In the genomic region with DNA sequence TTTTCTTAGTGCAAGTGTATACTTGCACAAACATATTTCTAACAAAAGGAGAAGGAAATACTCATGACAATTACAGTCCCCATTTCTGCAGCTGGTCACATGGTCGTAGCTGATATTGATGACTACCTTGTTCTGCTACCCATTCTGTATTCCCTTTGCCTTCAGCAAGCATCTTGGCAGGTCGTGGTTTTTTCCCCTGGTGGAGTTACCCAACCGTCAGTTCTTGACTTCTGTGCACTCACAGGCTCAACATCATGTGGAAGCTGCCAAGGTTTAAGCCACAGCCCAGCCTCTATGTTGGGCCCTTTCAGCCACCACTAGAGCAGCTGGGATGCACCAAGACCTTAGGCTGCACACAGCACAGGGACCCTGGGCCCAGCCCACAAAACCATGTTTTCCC, we compare ENCODE assay signal across 28 cellular contexts. TPM values are rescaled to one million over a fixed set of nuclear protein-coding genes. Genes with fewer than 3 reads are reported as not detected.
"Had no signal": no experiment of that assay in that cellular context is flagged by ENCODE, and none has a peak within 500 bp of the region (broad histone marks: within the 10 kb centered on the region; RNA-seq: fewer than 3 reads in every experiment).

No MANE protein-coding gene starts in this region.

- H3K79me2 ChIP-seq: parathyroid adenoma had no signal

- H3K27me3 ChIP-seq: brain microvascular endothelial cell, spleen, testis, transverse colon had no signal

- H3K4me3 ChIP-seq: lung, SK-N-MC, spleen, testis, transverse colon had no signal

- H3K9me3 ChIP-seq: spleen, testis, transverse colon had no signal

- H3K9ac ChIP-seq: parathyroid adenoma had no signal

- DNase-seq: activated CD4-positive, alpha-beta memory T cell treated with anti-CD3 and anti-CD28 coated beads, Interleukin-2, amount 10 ng/mL, durations not matched to agents 7 days and 5 days; activated CD4-positive, alpha-beta T cell treated with anti-CD3 and anti-CD28 coated beads, Interleukin-2, amount 10 ng/mL, durations not matched to agents 7 days and 5 days; activated CD4-positive, CD25-positive, alpha-beta regulatory T cell treated with anti-CD3 and anti-CD28 coated beads, Interleukin-2, amount 50 U/mL, for 72 hours; activated CD8-positive, alpha-beta memory T cell treated with anti-CD3 and anti-CD28 coated beads, Interleukin-2, amount 50 U/mL, for 48 hours; activated gamma-delta T cell; activated naive CD4-positive, alpha-beta T cell treated with anti-CD3 and anti-CD28 coated beads, Interleukin-2, amount 10 ng/mL, durations not matched to agents 7 days and 5 days; activated naive CD8-positive, alpha-beta T cell treated with anti-CD3 and anti-CD28 coated beads, Interleukin-2, amount 10 ng/mL, durations not matched to agents 7 days and 5 days; activated T-cell treated with anti-CD3 and anti-CD28 coated beads, Interleukin-2, amount 50 U/mL, for 24 hours; amniotic stem cell; brain microvascular endothelial cell; caudate nucleus; effector CD8-positive, alpha-beta T cell; foreskin fibroblast; head of caudate nucleus; hypothalamus; immature natural killer cell; kidney glomerular epithelial cell; naive thymus-derived CD4-positive, alpha-beta T cell; spleen; stimulated activated naive CD4-positive, alpha-beta T cell treated with Interleukin-2 at 50 U/mL for 16 hours; T-helper 9 cell; testis; transverse colon had no signal

- H3K4me1 Mint-ChIP-seq: activated CD4-positive, alpha-beta memory T cell treated with anti-CD3 and anti-CD28 coated beads, Interleukin-2, amount 10 ng/mL, durations not matched to agents 7 days and 5 days; activated CD4-positive, alpha-beta T cell treated with anti-CD3 and anti-CD28 coated beads, Interleukin-2, amount 10 ng/mL, durations not matched to agents 7 days and 5 days; activated naive CD4-positive, alpha-beta T cell treated with anti-CD3 and anti-CD28 coated beads, Interleukin-2, amount 10 ng/mL, durations not matched to agents 7 days and 5 days; activated naive CD8-positive, alpha-beta T cell treated with anti-CD3 and anti-CD28 coated beads, Interleukin-2, amount 10 ng/mL, durations not matched to agents 7 days and 5 days; immature natural killer cell; naive thymus-derived CD4-positive, alpha-beta T cell had no signal

- H3K27me3 Mint-ChIP-seq: activated CD4-positive, alpha-beta memory T cell treated with anti-CD3 and anti-CD28 coated beads, Interleukin-2, amount 10 ng/mL, durations not matched to agents 7 days and 5 days; activated CD4-positive, alpha-beta T cell treated with anti-CD3 and anti-CD28 coated beads, Interleukin-2, amount 10 ng/mL, durations not matched to agents 7 days and 5 days; activated naive CD4-positive, alpha-beta T cell treated with anti-CD3 and anti-CD28 coated beads, Interleukin-2, amount 10 ng/mL, durations not matched to agents 7 days and 5 days; activated naive CD8-positive, alpha-beta T cell treated with anti-CD3 and anti-CD28 coated beads, Interleukin-2, amount 10 ng/mL, durations not matched to agents 7 days and 5 days; activated T-cell treated with anti-CD3 and anti-CD28 coated beads, Interleukin-2, amount 50 U/mL, for 24 hours; naive thymus-derived CD4-positive, alpha-beta T cell had no signal

- H3K4me1 ChIP-seq: parathyroid adenoma, spleen, transverse colon had no signal

- H3K27ac Mint-ChIP-seq: activated CD4-positive, alpha-beta memory T cell treated with anti-CD3 and anti-CD28 coated beads, Interleukin-2, amount 10 ng/mL, durations not matched to agents 7 days and 5 days; activated CD4-positive, alpha-beta T cell treated with anti-CD3 and anti-CD28 coated beads, Interleukin-2, amount 10 ng/mL, durations not matched to agents 7 days and 5 days; activated naive CD4-positive, alpha-beta T cell treated with anti-CD3 and anti-CD28 coated beads, Interleukin-2, amount 10 ng/mL, durations not matched to agents 7 days and 5 days; activated naive CD8-positive, alpha-beta T cell treated with anti-CD3 and anti-CD28 coated beads, Interleukin-2, amount 10 ng/mL, durations not matched to agents 7 days and 5 days; activated T-cell treated with anti-CD3 and anti-CD28 coated beads, Interleukin-2, amount 50 U/mL, for 24 hours; immature natural killer cell; naive thymus-derived CD4-positive, alpha-beta T cell; T-helper 1 cell treated with Interleukin-12 subunit alpha and Interleukin-12 subunit beta and Interleukin-4 antibody, amounts not matched to agents 30 μg/mL and 1 μg/mL, for 36 hours had no signal

- H3K36me3 ChIP-seq: spleen, transverse colon had no signal

- H3K4me3 Mint-ChIP-seq: activated CD4-positive, alpha-beta memory T cell treated with anti-CD3 and anti-CD28 coated beads, Interleukin-2, amount 10 ng/mL, durations not matched to agents 7 days and 5 days; activated CD4-positive, alpha-beta T cell treated with anti-CD3 and anti-CD28 coated beads, Interleukin-2, amount 10 ng/mL, durations not matched to agents 7 days and 5 days; activated naive CD4-positive, alpha-beta T cell treated with anti-CD3 and anti-CD28 coated beads, Interleukin-2, amount 10 ng/mL, durations not matched to agents 7 days and 5 days; activated naive CD8-positive, alpha-beta T cell treated with anti-CD3 and anti-CD28 coated beads, Interleukin-2, amount 10 ng/mL, durations not matched to agents 7 days and 5 days; activated T-cell treated with anti-CD3 and anti-CD28 coated beads, Interleukin-2, amount 50 U/mL, for 24 hours; naive thymus-derived CD4-positive, alpha-beta T cell; T-helper 1 cell treated with Interleukin-12 subunit alpha and Interleukin-12 subunit beta and Interleukin-4 antibody, amounts not matched to agents 30 μg/mL and 1 μg/mL, for 36 hours had no signal

- H3K9me3 Mint-ChIP-seq: activated CD4-positive, alpha-beta T cell treated with anti-CD3 and anti-CD28 coated beads, Interleukin-2, amount 10 ng/mL, durations not matched to agents 7 days and 5 days; activated naive CD4-positive, alpha-beta T cell treated with anti-CD3 and anti-CD28 coated beads, Interleukin-2, amount 10 ng/mL, durations not matched to agents 7 days and 5 days; activated naive CD8-positive, alpha-beta T cell treated with anti-CD3 and anti-CD28 coated beads, Interleukin-2, amount 10 ng/mL, durations not matched to agents 7 days and 5 days; T-helper 1 cell treated with Interleukin-12 subunit alpha and Interleukin-12 subunit beta and Interleukin-4 antibody, amounts not matched to agents 30 μg/mL and 1 μg/mL, for 36 hours had no signal

- H2AFZ ChIP-seq: parathyroid adenoma had no signal

- H3K36me3 Mint-ChIP-seq: activated naive CD4-positive, alpha-beta T cell treated with anti-CD3 and anti-CD28 coated beads, Interleukin-2, amount 10 ng/mL, durations not matched to agents 7 days and 5 days; activated naive CD8-positive, alpha-beta T cell treated with anti-CD3 and anti-CD28 coated beads, Interleukin-2, amount 10 ng/mL, durations not matched to agents 7 days and 5 days; immature natural killer cell; naive thymus-derived CD4-positive, alpha-beta T cell had no signal

- H3K27ac ChIP-seq: brain microvascular endothelial cell, parathyroid adenoma, SK-N-MC, spleen, testis, transverse colon had no signal

RNA-seq across cellular contexts. Expression of gene VGLL3, which starts 56.1 kb away (rescaled TPM):
- total RNA-seq: activated CD4-positive, alpha-beta memory T cell treated with anti-CD3 and anti-CD28 coated beads, Interleukin-2, amount 10 ng/mL, durations not matched to agents 7 days and 5 days; activated CD4-positive, alpha-beta T cell treated with anti-CD3 and anti-CD28 coated beads, Interleukin-2, amount 10 ng/mL, durations not matched to agents 7 days and 5 days; activated naive CD8-positive, alpha-beta T cell treated with anti-CD3 and anti-CD28 coated beads, Interleukin-2, amount 10 ng/mL, durations not matched to agents 7 days and 5 days; dermis microvascular lymphatic vessel endothelial cell had no signal
- polyA plus RNA-seq: immature natural killer cell; naive thymus-derived CD4-positive, alpha-beta T cell had no signal
